ENCODE assay signal across 8 cellular contexts in the genomic region with DNA sequence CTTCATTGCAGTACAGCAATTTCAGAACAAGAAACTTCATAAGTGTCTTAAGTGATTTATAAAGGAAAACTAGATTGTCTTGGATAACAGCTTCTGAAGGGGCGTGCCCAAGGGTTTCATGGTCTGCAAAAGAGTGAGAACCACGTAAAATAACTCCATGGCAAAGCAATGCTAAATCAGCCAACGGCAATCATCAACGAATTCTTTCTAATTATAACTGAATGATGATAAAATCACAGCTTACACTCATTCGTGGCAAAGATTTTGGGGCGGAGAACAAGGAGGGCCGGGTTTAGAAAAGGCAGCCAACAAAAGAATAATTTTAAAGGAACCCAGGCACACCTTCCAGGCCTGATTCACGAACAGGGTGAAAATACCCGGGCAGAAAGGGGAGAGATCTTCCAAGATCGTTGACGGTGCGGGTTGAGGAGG. TPM values are rescaled to one million over a fixed set of nuclear protein-coding genes. Genes with fewer than 3 reads are reported as not detected.
DNase-seq lines count a peak whose midpoint lies in the region; ATAC-seq and TF ChIP-seq lines count a peak whose summit lies in the region.

No MANE protein-coding gene starts in this region.

- ATAC-seq in right cardiac atrium (peak; percentile 8 to 44), GM18909 (IDR thresholded peaks at IDR 0.05; ENCODE audit: poor library complexity, unreplicated experiment) (no peak)

- H3K27me3 ChIP-seq in right cardiac atrium (ENCODE audit: control insufficient read depth, insufficient read depth) (no peaks in the 10 kb centered on the region), skeletal muscle tissue (ENCODE audit: control insufficient read depth in 3 of 3, insufficient read depth in 3 of 3, low read length in 3 of 3) (no peaks in the 10 kb centered on the region)

- no peaks in the 10 kb centered on the region for H3K36me3 ChIP-seq in skeletal muscle tissue (ENCODE audit: control insufficient read depth in 3 of 3, insufficient read depth in 3 of 3, low read length in 3 of 3)

- no peak for TF ChIP-seq CTCF in GM10266 (IDR thresholded peaks at IDR 0.05; ENCODE audit: control insufficient read depth, insufficient read depth, low read depth, missing control alignments)

- WGBS in adipose tissue, 3 donors, result 0 to 1% (median 0%) methylated on average over 12 of the region's 12 CpGs
- WGBS in right cardiac atrium, result under 1% methylated on average over 12 of the region's 12 CpGs

- peak overlapping the region; percentile 91 to 96 (median 93) for H3K9ac ChIP-seq in skeletal muscle tissue (ENCODE audit: low read depth in 1 of 3, low read length in 3 of 3)

- peak overlapping the region; percentile 97 for H3K4me3 ChIP-seq in right cardiac atrium (ENCODE audit: low read length)
- H3K4me3 ChIP-seq in skeletal muscle tissue (ENCODE audit: low read length in 3 of 3), result peak overlapping the region; percentile 93 to 98 (median 96)

- H3K4me1 ChIP-seq in right cardiac atrium (ENCODE audit: control insufficient read depth, insufficient read depth, low read length) (no peaks in the 10 kb centered on the region), skeletal muscle tissue (ENCODE audit: control insufficient read depth in 3 of 3, insufficient read depth in 3 of 3, low read length in 3 of 3) (peaks cover 10 to 31% (median 13%) of the 10 kb centered on the region in 3 donors)

- DNase-seq in NCI-H2227 (lab: John Stamatoyannopoulos, UW; ENCODE audit: unreplicated experiment), result peak; percentile 35
- no peak for DNase-seq in NCI-H2227 treated with DMSO at 0.1 percent for 48 hours (lab: John Stamatoyannopoulos, UW)
- peak; percentile 24 to 51 for DNase-seq in Kasumi-1 (lab: John Stamatoyannopoulos, UW)
- no peak for DNase-seq in right cardiac atrium
- DNase-seq in GM10266 (ENCODE audit: extremely low spot score), result no peak

- H3K27ac ChIP-seq in adipose tissue (ENCODE audit: low read depth, low read length), result peak overlapping the region; percentile 30
- H3K27ac ChIP-seq in right cardiac atrium (ENCODE audit: low read length), result peak overlapping the region; percentile 98
- peak overlapping the region; percentile 87 for H3K27ac ChIP-seq in skeletal muscle tissue (ENCODE audit: low read depth, low read length)

- H3K9me3 ChIP-seq in right cardiac atrium (ENCODE audit: control insufficient read depth, low read length), result no peaks in the 10 kb centered on the region
- no peaks in the 10 kb centered on the region for H3K9me3 ChIP-seq in skeletal muscle tissue (ENCODE audit: control insufficient read depth in 3 of 3, low read length in 3 of 3)

- intact Hi-C loops in right cardiac atrium (cut with DNase I), result no loop called here

RNA-seq across cellular contexts. Expression of gene ZBTB41, which starts 0.6 kb away (rescaled TPM):
- polyA plus RNA-seq in adipose tissue (1 to 10 TPM; 1.8 to 4.9 (median 1.9) TPM), right cardiac atrium (2.6 TPM)
- total RNA-seq in right cardiac atrium (10 to 100 TPM in 3 of 4 donors, 1 to 10 TPM in 1; 9.4 to 11.1 (median 10.2) TPM), skeletal muscle tissue (9.9 TPM)

RNA-seq across cellular contexts. Expression of gene ASPM, which starts 54.0 kb away (rescaled TPM):
- polyA plus RNA-seq in adipose tissue, result under 1 TPM; under 0.01 to 0.09 (median 0.07) TPM
- total RNA-seq in right cardiac atrium, result under 1 TPM; 0.25 to 0.91 (median 0.51) TPM
- 0.05 TPM for polyA plus RNA-seq in right cardiac atrium
- total RNA-seq in skeletal muscle tissue, result 5.7 TPM

Comparison
In these comparisons a context has a peak if more than half of its experiments do, and no peak if none do; other contexts are left out.
1. DNase-seq: peak in NCI-H2227 (single experiment) and Kasumi-1 (2 of 2); none in NCI-H2227 treated with DMSO at 0.1 percent for 48 hours (single experiment), right cardiac atrium (0 of 3) and GM10266 (single experiment).
2. H3K27ac ChIP-seq: peak in every context shown above with its lines; median percentile 98 in right cardiac atrium; 87 in skeletal muscle tissue; 30 in adipose tissue.